ENCODE assay signal across 16 cellular contexts in genomic region chr3:99883138-99883461, GRCh38.
DNase-seq lines count a peak whose midpoint lies in the region; ATAC-seq and TF ChIP-seq lines count a peak whose summit lies in the region.
"Had no signal": no experiment of that assay in that cellular context is flagged by ENCODE, and none has a peak within 500 bp of the region (broad histone marks: within the 10 kb centered on the region; RNA-seq: fewer than 3 reads in every experiment).

No MANE protein-coding gene starts in this region.

- H3F3A ChIP-seq in SK-N-SH (replicated peaks; ENCODE audit: insufficient read depth), result no peaks in the 10 kb centered on the region

- CTCF ChIA-PET in SK-N-SH (lab: Yijun Ruan, JAX), result no interaction called here

- H3K27ac ChIP-seq in SK-N-SH (ENCODE audit: low read depth in 2 of 2, low read length in 1 of 2) (no peak overlapping the region; a peak in 1 of 4 replicates), right atrium auricular region (peak overlapping the region; percentile 17 to 93), psoas muscle (peak overlapping the region; percentile 36), body of pancreas (no peak overlapping the region)
- H3K27ac ChIP-seq: 22Rv1, A549, C4-2B, HL-60 had no signal

- no peak overlapping the region for H2AFZ ChIP-seq in SK-N-SH (ENCODE audit: low read depth)
- H2AFZ ChIP-seq: GM23338 had no signal

- no peak for DNase-seq in SK-N-SH
- DNase-seq in right atrium auricular region (ENCODE audit: low spot score), result no peak
- no peak for DNase-seq in left cardiac atrium
- DNase-seq in psoas muscle, result no peak
- no peak for DNase-seq in body of pancreas
- DNase-seq: AML-193; Caco-2; CD4-positive, alpha-beta T cell; HCEC 1CT had no signal

- no peaks in the 10 kb centered on the region for H4K20me1 ChIP-seq in SK-N-SH (ENCODE audit: insufficient read depth)

- H3K4me3 ChIP-seq in SK-N-SH (ENCODE audit: low read depth in 2 of 2, low read length in 1 of 2) (no peak overlapping the region), right atrium auricular region (no peak overlapping the region), psoas muscle (no peak overlapping the region), body of pancreas (no peak overlapping the region)
- H3K4me3 ChIP-seq: A549, GM23338 had no signal

- 84% methylated on average over 2 of the region's 2 CpGs for WGBS in SK-N-SH (ENCODE audit: low lambda C conversion rate)
- 67 to 70% (median 68%) methylated on average over 2 of the region's 2 CpGs for WGBS in psoas muscle, 3 donors
- WGBS in body of pancreas, 2 donors, result 88% methylated on average over 2 of the region's 2 CpGs

- H3K9me3 ChIP-seq in SK-N-SH, result no peaks in the 10 kb centered on the region
- H3K9me3 ChIP-seq in right atrium auricular region, result no peaks in the 10 kb centered on the region
- no peaks in the 10 kb centered on the region for H3K9me3 ChIP-seq in psoas muscle
- no peaks in the 10 kb centered on the region for H3K9me3 ChIP-seq in body of pancreas
- H3K9me3 ChIP-seq: A549, Caco-2 had no signal

- no peak for TF ChIP-seq EP300 in SK-N-SH (IDR thresholded peaks at IDR 0.05; ENCODE audit: borderline replicate concordance in 1 of 2, low read depth in 1 of 2, low read length in 1 of 2)

- intact Hi-C loops in left cardiac atrium (cut with DNase I) (no loop called here), psoas muscle (cut with DNase I) (no loop called here), body of pancreas (cut with DNase I) (no loop called here)

- H3K79me2 ChIP-seq in SK-N-SH (ENCODE audit: insufficient read depth), result no peaks in the 10 kb centered on the region

- ATAC-seq in SK-N-SH treated with all-trans-retinoic acid at 6 μM for 48 hours (no peak), left cardiac atrium (no peak), psoas muscle (no peak), GM18867 (IDR thresholded peaks at IDR 0.05; ENCODE audit: unreplicated experiment) (no peak), body of pancreas (no peak)
- ATAC-seq: A549, GM23338 had no signal

- TF ChIP-seq CTCF in SK-N-SH (IDR thresholded peaks at IDR 0.05), result no peak
- TF ChIP-seq CTCF in right atrium auricular region (IDR thresholded peaks at IDR 0.05), result no peak
- TF ChIP-seq CTCF in psoas muscle (IDR thresholded peaks at IDR 0.05), result no peak
- no peak for TF ChIP-seq CTCF in body of pancreas (IDR thresholded peaks at IDR 0.05)

- POLR2A ChIA-PET in SK-N-SH (lab: Yijun Ruan, JAX), result no interaction called here

- H3K4me1 ChIP-seq in SK-N-SH (ENCODE audit: control insufficient read depth in 1 of 2, insufficient read depth in 2 of 2, low read depth in 1 of 2, low read length in 1 of 2), result no peaks in the 10 kb centered on the region; a peak in 2 of 4 replicates
- H3K4me1 ChIP-seq in right atrium auricular region, result peaks cover 0 to 48% of the 10 kb centered on the region in 2 donors
- peaks cover 19% of the 10 kb centered on the region for H3K4me1 ChIP-seq in psoas muscle
- H3K4me1 ChIP-seq in body of pancreas, result peaks cover 1% of the 10 kb centered on the region

- no peaks in the 10 kb centered on the region for H3K9me2 ChIP-seq in SK-N-SH

- no peak overlapping the region for H3K9ac ChIP-seq in SK-N-SH

- H3K4me2 ChIP-seq in SK-N-SH, result no peak overlapping the region
- H3K4me2 ChIP-seq: A549, GM23338 had no signal

- H3K27me3 ChIP-seq in SK-N-SH (ENCODE audit: insufficient read depth) (no peaks in the 10 kb centered on the region), right atrium auricular region (no peaks in the 10 kb centered on the region), psoas muscle (ENCODE audit: insufficient read depth in 3 of 3, low read length in 2 of 3) (no peaks in the 10 kb centered on the region), body of pancreas (no peaks in the 10 kb centered on the region)

- H3K36me3 ChIP-seq in SK-N-SH (replicated peaks in 1 of 2; ENCODE audit: control insufficient read depth in 1 of 2, insufficient read depth in 2 of 2, low read length in 1 of 2) (no peaks in the 10 kb centered on the region), right atrium auricular region (no peaks in the 10 kb centered on the region), psoas muscle (ENCODE audit: insufficient read depth in 1 of 2, low read depth in 1 of 2) (no peaks in the 10 kb centered on the region), body of pancreas (replicated peaks in 1 of 2; ENCODE audit: insufficient read depth in 1 of 2, low read depth in 2 of 2) (no peaks in the 10 kb centered on the region)

- TF ChIP-seq POLR2A in body of pancreas (IDR thresholded peaks at IDR 0.05), result no peak

- TF ChIP-seq RAD21 in SK-N-SH (IDR thresholded peaks at IDR 0.05; ENCODE audit: low read length), result no peak

TF ChIP-seq in SK-N-SH treated with all-trans-retinoic acid at 6 μM for 48 hours, 23 proteins besides CTCF, POLR2A, EP300 and RAD21:
- peak; percentile 38; the same call in 1 of the 2 replicates for TF ChIP-seq ISL1 (CRISPR knock-in tag; IDR thresholded peaks at IDR 0.05)
- no peak for TF ChIP-seq ZFP30 (CRISPR knock-in tag; IDR thresholded peaks at IDR 0.05)
- 0 out of 2 replicates have a peak, but pooled peaks have one; percentile 3 for TF ChIP-seq CSRNP3 (CRISPR knock-in tag; IDR thresholded peaks at IDR 0.05)
TF ChIP-seq in SK-N-SH treated with all-trans-retinoic acid at 6 μM for 48 hours: peak in this region for 2.

TF ChIP-seq in SK-N-SH, 30 proteins besides CTCF, POLR2A, EP300 and RAD21:
- TF ChIP-seq EZH2phosphoT487 (IDR thresholded peaks at IDR 0.05; ENCODE audit: borderline replicate concordance, low read depth), result no peak
- TF ChIP-seq REST (IDR thresholded peaks at IDR 0.05; ENCODE audit: low read depth, low read length), result no peak
- no peak for TF ChIP-seq SMC3 (IDR thresholded peaks at IDR 0.05; ENCODE audit: low read depth, low read length)
- no peak for TF ChIP-seq RXRA (IDR thresholded peaks at IDR 0.05; ENCODE audit: borderline replicate concordance, low read depth)
- no peak for TF ChIP-seq JUND (IDR thresholded peaks at IDR 0.05)
- no peak for TF ChIP-seq FOXJ3 (CRISPR knock-in tag; IDR thresholded peaks at IDR 0.05)
- no peak for TF ChIP-seq PBX3 (IDR thresholded peaks at IDR 0.05)
- no peak for TF ChIP-seq POLR2AphosphoS5 (IDR thresholded peaks at IDR 0.05; ENCODE audit: low read depth, low read length)
- no peak for TF ChIP-seq RCOR1 (IDR thresholded peaks at IDR 0.05; ENCODE audit: low read length)
- no peak for TF ChIP-seq GABPA (IDR thresholded peaks at IDR 0.05; ENCODE audit: low read depth)
- no peak for TF ChIP-seq FOSL2 (IDR thresholded peaks at IDR 0.05; ENCODE audit: borderline replicate concordance, low read depth)
- no peak for TF ChIP-seq NFIC (IDR thresholded peaks at IDR 0.05; ENCODE audit: borderline replicate concordance)
- no peak for TF ChIP-seq TAF1 (IDR thresholded peaks at IDR 0.05; ENCODE audit: borderline replicate concordance, low read depth, low read length)
- TF ChIP-seq ZBTB33 (IDR thresholded peaks at IDR 0.05; ENCODE audit: borderline replicate concordance, low read depth), result no peak

Comparison
In these comparisons a context has a peak if more than half of its experiments do, and no peak if none do; other contexts are left out.
1. H3K27ac ChIP-seq: peak in right atrium auricular region (2 of 2) and psoas muscle (single experiment); none in SK-N-SH (0 of 2) and body of pancreas (0 of 4).